ENCODE assay signal across 22 cellular contexts in the genomic region with DNA sequence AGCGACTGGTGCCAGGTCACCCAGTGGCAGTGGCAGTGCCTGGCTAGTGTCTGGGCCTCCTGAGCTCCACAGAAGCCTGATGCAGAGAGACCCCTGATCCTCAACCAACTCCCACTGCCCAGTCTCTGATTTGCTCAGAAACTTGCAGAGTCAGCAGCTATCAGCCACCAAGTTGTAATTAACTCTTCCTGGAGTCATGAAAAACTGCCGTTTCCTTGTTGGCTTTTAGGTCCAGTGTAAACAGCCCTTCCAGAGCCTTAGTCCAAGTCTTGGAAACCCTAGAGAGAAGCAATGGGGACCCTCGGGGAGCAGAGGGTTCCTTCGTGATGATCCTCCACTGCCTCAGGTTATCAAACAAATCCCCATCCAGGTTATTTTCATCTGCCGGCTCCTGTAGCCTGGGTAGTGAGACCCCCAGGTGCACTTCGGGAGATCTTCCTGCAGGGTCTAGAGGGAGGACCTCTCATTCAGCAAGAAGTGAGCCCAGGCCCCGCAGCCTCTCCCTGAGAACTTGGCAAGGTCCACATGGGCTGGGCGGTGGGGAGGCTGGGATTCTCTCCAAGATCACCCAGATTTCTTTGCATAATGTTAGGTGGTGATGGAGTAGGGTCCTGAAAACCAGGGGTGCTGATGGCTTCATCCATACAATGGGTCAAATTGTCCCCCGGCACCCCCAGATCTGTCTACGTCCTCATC.
"Had no signal": no experiment of that assay in that cellular context is flagged by ENCODE, and none has a peak within 500 bp of the region (broad histone marks: within the 10 kb centered on the region; RNA-seq: fewer than 3 reads in every experiment).

No MANE protein-coding gene starts in this region.

- H3K4me1 ChIP-seq: pancreas, tibial artery had no signal

- H3K4me3 Mint-ChIP-seq: activated naive CD4-positive, alpha-beta T cell treated with anti-CD3 and anti-CD28 coated beads for 36 hours; activated naive CD8-positive, alpha-beta T cell treated with anti-CD3 and anti-CD28 coated beads, Interleukin-2, amount 50 U/mL, for 24 hours; activated T-helper 1 cell treated with anti-CD3 and anti-CD28 coated beads, Interleukin-12 subunit alpha, Interleukin-12 subunit beta, Interleukin-2, Interleukin-4 antibody, amounts not matched to agents 30 ng/mL and 10 ng/mL and 1 ng/mL, durations not matched to agents 14 hours and 24 hours and 36 hours; nephron progenitor cell had no signal

- H3K27me3 ChIP-seq: pancreas, right atrium auricular region, suprapubic skin had no signal

- ATAC-seq: activated naive CD8-positive, alpha-beta T cell treated with anti-CD3 and anti-CD28 coated beads, Interleukin-2, amount 50 U/mL, for 24 hours; heart right ventricle; mucosa of descending colon; pancreas had no signal

- H3K4me3 ChIP-seq: heart right ventricle, left ventricle myocardium inferior, mucosa of descending colon, pancreas, right atrium auricular region, suprapubic skin, tibial artery had no signal

- H3K9me3 ChIP-seq: mucosa of descending colon, pancreas, right atrium auricular region, suprapubic skin had no signal

- H3K27ac Mint-ChIP-seq: activated naive CD4-positive, alpha-beta T cell treated with anti-CD3 and anti-CD28 coated beads for 36 hours; activated naive CD8-positive, alpha-beta T cell treated with anti-CD3 and anti-CD28 coated beads, Interleukin-2, amount 50 U/mL, for 24 hours; activated T-helper 1 cell treated with anti-CD3 and anti-CD28 coated beads, Interleukin-12 subunit alpha, Interleukin-12 subunit beta, Interleukin-2, Interleukin-4 antibody, amounts not matched to agents 30 ng/mL and 10 ng/mL and 1 ng/mL, durations not matched to agents 14 hours and 24 hours and 36 hours; nephron progenitor cell had no signal

- DNase-seq: activated CD4-positive, alpha-beta T cell treated with anti-CD3 and anti-CD28 coated beads for 48 hours; activated CD4-positive, alpha-beta T cell treated with anti-CD3 and anti-CD28 coated beads, Interleukin-2, amount 50 U/mL, for 48 hours; activated CD8-positive, alpha-beta memory T cell treated with anti-CD3 and anti-CD28 coated beads, Interleukin-2, amount 50 U/mL, for 4 hours; activated effector memory CD4-positive, alpha-beta T cell treated with anti-CD3 and anti-CD28 coated beads, Interleukin-2, amount 50 U/mL, for 16 hours; activated naive CD4-positive, alpha-beta T cell treated with anti-CD3 and anti-CD28 coated beads for 36 hours; activated naive CD8-positive, alpha-beta T cell treated with anti-CD3 and anti-CD28 coated beads, Interleukin-2, amount 50 U/mL, for 24 hours; activated T-cell treated with anti-CD3 and anti-CD28 coated beads, Interleukin-2, amount 50 U/mL, for 1 hour; amygdala; caudate nucleus; heart right ventricle; left ventricle myocardium inferior; nephron progenitor cell; stimulated activated naive CD4-positive, alpha-beta T cell; tibial artery had no signal

- FAIRE-seq: endothelial cell of umbilical vein, pancreas, TTC549 had no signal

- H3K36me3 ChIP-seq: heart right ventricle, left ventricle myocardium inferior, pancreas, right atrium auricular region, suprapubic skin, tibial artery had no signal

- H3K9me3 Mint-ChIP-seq: activated T-helper 1 cell treated with anti-CD3 and anti-CD28 coated beads, Interleukin-12 subunit alpha, Interleukin-12 subunit beta, Interleukin-2, Interleukin-4 antibody, amounts not matched to agents 30 ng/mL and 10 ng/mL and 1 ng/mL, durations not matched to agents 14 hours and 24 hours and 36 hours had no signal

- H3K27ac ChIP-seq: heart right ventricle, left ventricle myocardium inferior, pancreas, right atrium auricular region, suprapubic skin, tibial artery, VCaP had no signal
